ENCODE assay signal across 8 cellular contexts in genomic region chr1:25232866-25233784, GRCh38. TPM values are rescaled to one million over a fixed set of nuclear protein-coding genes. Genes with fewer than 3 reads are reported as not detected.
A peak's percentile ranks its signal among the peaks of the same experiment; 100 is the strongest.
DNase-seq lines count a peak whose midpoint lies in the region; ATAC-seq and TF ChIP-seq lines count a peak whose summit lies in the region.

No MANE protein-coding gene starts in this region.

- peak; percentile 63 for DNase-seq in AG09319 (ENCODE audit: extremely low read depth, low read depth)
- DNase-seq in NOMO-1 treated with dmso at 0.1 percent for 144 hours (lab: John Stamatoyannopoulos, UW; ENCODE audit: unreplicated experiment) = peak; percentile 82
- peak; percentile 14 for DNase-seq in activated T-cell treated with anti-CD3 and anti-CD28 coated beads for 4 hours
- DNase-seq in fibroblast of lung (ENCODE audit: low read depth in 2 of 2) = peak; percentile 82 to 89
- peak; percentile 55 for DNase-seq in naive B cell

- no peak for TF ChIP-seq CTCF in AG09319 (IDR thresholded peaks at IDR 0.05; ENCODE audit: low read depth, low read length)
- TF ChIP-seq CTCF in fibroblast of lung (conservative IDR thresholded peaks at IDR 0.05 in 1 of 2, IDR thresholded peaks at IDR 0.05 in 1 of 2; ENCODE audit: low read depth in 1 of 2, low read length in 2 of 2) = no peak

- H3K27ac Mint-ChIP-seq in naive B cell = no peak overlapping the region

- peak overlapping the region; percentile 35 for H2AFZ ChIP-seq in fibroblast of lung (ENCODE audit: low read length)

- H3K27ac ChIP-seq in fibroblast of lung (ENCODE audit: insufficient read depth, low read length) (peak overlapping the region; percentile 98), temporal lobe (ENCODE audit: low read depth, low read length) (peak overlapping the region; percentile 90)

- H3K4me3 Mint-ChIP-seq in naive B cell = no peak overlapping the region

- H4K20me1 ChIP-seq in fibroblast of lung (ENCODE audit: control insufficient read depth, extremely low read depth, insufficient read depth, low read length) = no peaks in the 10 kb centered on the region

- H3K79me2 ChIP-seq in fibroblast of lung (ENCODE audit: control insufficient read depth, insufficient read depth, low read length) = peaks cover 27% of the 10 kb centered on the region

- H3K36me3 ChIP-seq in fibroblast of lung (ENCODE audit: control insufficient read depth, insufficient read depth, low read length) = peaks cover 2% of the 10 kb centered on the region

- peak overlapping the region; percentile 60 to 99 (median 84) for H3K4me3 ChIP-seq in fibroblast of lung (replicated peaks in 1 of 4; ENCODE audit: control extremely low read depth in 1 of 4, insufficient read depth in 1 of 4, low read depth in 3 of 4, low read length in 4 of 4)

- H3K27me3 ChIP-seq in fibroblast of lung (ENCODE audit: control insufficient read depth, insufficient read depth, low read length) = no peaks in the 10 kb centered on the region

- H3K4me1 ChIP-seq in fibroblast of lung (ENCODE audit: control insufficient read depth, extremely low read depth, insufficient read depth, low read length) = peaks cover 9% of the 10 kb centered on the region

- H3K4me2 ChIP-seq in fibroblast of lung (ENCODE audit: extremely low read depth, insufficient read depth, low read length) = peak overlapping the region; percentile 90

- H3K36me3 Mint-ChIP-seq in naive B cell = peaks cover 3 to 5% of the 10 kb centered on the region in 2 donors

- H3K9me3 ChIP-seq in fibroblast of lung (ENCODE audit: control insufficient read depth, insufficient read depth, low read depth, low read length) = no peaks in the 10 kb centered on the region

- ATAC-seq in GM18511 (IDR thresholded peaks at IDR 0.05; ENCODE audit: unreplicated experiment) = peak; percentile 61
- ATAC-seq in HG03175 (IDR thresholded peaks at IDR 0.05; ENCODE audit: unreplicated experiment) = peak; percentile 53
- peak; percentile 53 to 63 for ATAC-seq in naive B cell (ENCODE audit: low read depth in 2 of 2)

- no peaks in the 10 kb centered on the region for H3K27me3 Mint-ChIP-seq in naive B cell

- H3K9me3 Mint-ChIP-seq in naive B cell = no peaks in the 10 kb centered on the region

- peaks cover 26 to 45% (median 27%) of the 10 kb centered on the region in 3 donors for H3K4me1 Mint-ChIP-seq in naive B cell

- peak overlapping the region; percentile 74 for H3K9ac ChIP-seq in fibroblast of lung (ENCODE audit: insufficient read depth, low read length)

RNA-seq across cellular contexts. Expression of gene SYF2, which starts 0.8 kb away (rescaled TPM):
- total RNA-seq in fibroblast of lung = 42.4 and 55.0 TPM in 2 replicates
- 36.2 and 41.6 TPM in 2 replicates for polyA plus RNA-seq in fibroblast of lung
- 38.3 and 44.2 TPM in 2 replicates for polyA plus RNA-seq in fibroblast of lung (2012)
- polyA minus RNA-seq in fibroblast of lung (ENCODE audit: low replicate concordance) = not detected in 2 replicates
- 10 to 100 TPM; 69.2 to 93.1 (median 78.0) TPM for polyA plus RNA-seq in naive B cell (ENCODE audit: low read depth in 6 of 6)
- total RNA-seq in temporal lobe = 27.8 TPM

RNA-seq across cellular contexts. Expression of gene RSRP1, which starts 14.1 kb away (rescaled TPM):
- total RNA-seq in fibroblast of lung (123 and 128 TPM in 2 replicates), temporal lobe (58.0 TPM)
- polyA plus RNA-seq in fibroblast of lung (21.2 and 37.9 TPM in 2 replicates), naive B cell (ENCODE audit: low read depth in 6 of 6) (10 to 100 TPM; 34.2 to 78.0 (median 68.9) TPM)
- 12.8 and 21.4 TPM in 2 replicates for polyA plus RNA-seq in fibroblast of lung (2012)
- 5.2 and 7.0 TPM in 2 replicates for polyA minus RNA-seq in fibroblast of lung (ENCODE audit: low replicate concordance)

RNA-seq across cellular contexts. Expression of gene RHD, which starts 39.2 kb away (rescaled TPM):
- not detected in 2 replicates for total RNA-seq in fibroblast of lung
- polyA plus RNA-seq in fibroblast of lung = not detected in 2 replicates
- polyA plus RNA-seq in fibroblast of lung (2012) = not detected in 2 replicates
- polyA minus RNA-seq in fibroblast of lung (ENCODE audit: low replicate concordance) = not detected in 2 replicates
- under 1 TPM in 5 of 6 donors, not detected in 1; 0.29 to 0.62 (median 0.39) TPM for polyA plus RNA-seq in naive B cell (ENCODE audit: low read depth in 6 of 6)
- total RNA-seq in temporal lobe = 0.25 TPM

Comparison
In these comparisons a context has a peak if more than half of its experiments do, and no peak if none do; other contexts are left out.
1. Peak in every context shown above with its lines: DNase-seq, ATAC-seq, H3K4me3 ChIP-seq and H3K27ac ChIP-seq.
2. DNase-seq: peak in every context shown above with its lines; median percentile 86 in fibroblast of lung; 82 in NOMO-1 treated with dmso at 0.1 percent for 144 hours; 63 in AG09319; 55 in naive B cell; 14 in activated T-cell treated with anti-CD3 and anti-CD28 coated beads for 4 hours.